ENCODE assay signal across 11 cellular contexts in genomic region chr6:160198577-160199211, GRCh38. TPM values are rescaled to one million over a fixed set of nuclear protein-coding genes. Genes with fewer than 3 reads are reported as not detected.
A peak's percentile ranks its signal among the peaks of the same experiment; 100 is the strongest.
DNase-seq lines count a peak whose midpoint lies in the region; ATAC-seq and TF ChIP-seq lines count a peak whose summit lies in the region.
"Had no signal": no experiment of that assay in that cellular context is flagged by ENCODE, and none has a peak within 500 bp of the region (broad histone marks: within the 10 kb centered on the region; RNA-seq: fewer than 3 reads in every experiment).

No MANE protein-coding gene starts in this region.

- peak; percentile 75 for ATAC-seq in GM21367 (IDR thresholded peaks at IDR 0.05; ENCODE audit: unreplicated experiment)
- ATAC-seq in HG03159 (IDR thresholded peaks at IDR 0.05; ENCODE audit: unreplicated experiment), result peak; percentile 96

- H3K9me3 Mint-ChIP-seq in Caco-2 (ENCODE audit: unreplicated experiment), result peaks cover 34% of the 10 kb centered on the region

- CTCF ChIA-PET in Caco-2 (lab: Charles Lee), result no interaction called here

- no peak overlapping the region for H3K4me3 Mint-ChIP-seq in Caco-2 (ENCODE audit: unreplicated experiment)
- H3K4me3 Mint-ChIP-seq: IgD-negative memory B cell; T-helper 1 cell treated with Interleukin-12 subunit alpha and Interleukin-12 subunit beta and Interleukin-4 antibody, amounts not matched to agents 30 μg/mL and 1 μg/mL, for 36 hours had no signal

- no peaks in the 10 kb centered on the region for H3K27me3 ChIP-seq in Caco-2 (replicated peaks; ENCODE audit: control insufficient read depth, insufficient read depth, low read length)
- H3K27me3 ChIP-seq in MG63, result no peaks in the 10 kb centered on the region

- H3K27ac Mint-ChIP-seq in Caco-2 (ENCODE audit: unreplicated experiment), result peak overlapping the region; percentile 62
- H3K27ac Mint-ChIP-seq: IgD-negative memory B cell; T-helper 1 cell treated with Interleukin-12 subunit alpha and Interleukin-12 subunit beta and Interleukin-4 antibody, amounts not matched to agents 30 μg/mL and 1 μg/mL, for 36 hours had no signal

- intact Hi-C loops in Caco-2 (cut with micrococcal nuclease; ENCODE audit: unreplicated experiment), result no loop called here

- no peaks in the 10 kb centered on the region for H3K36me3 Mint-ChIP-seq in Caco-2 (ENCODE audit: insufficient read depth, unreplicated experiment)
- H3K36me3 Mint-ChIP-seq: IgD-negative memory B cell had no signal

- TF ChIP-seq CTCF in Caco-2 (IDR thresholded peaks at IDR 0.05; ENCODE audit: insufficient read depth in 1 of 2, low read depth in 1 of 2, low read length in 1 of 2, severe bottlenecking in 1 of 2, unreplicated experiment in 1 of 2) (no peak), fibroblast of pulmonary artery (IDR thresholded peaks at IDR 0.05; ENCODE audit: low read length, missing control alignments) (no peak)

- H3K4me1 Mint-ChIP-seq in Caco-2 (ENCODE audit: low read depth, unreplicated experiment), result peaks cover 26% of the 10 kb centered on the region

- H3K36me3 ChIP-seq in Caco-2 (ENCODE audit: control insufficient read depth, insufficient read depth, low read length) (no peaks in the 10 kb centered on the region), MG63 (no peaks in the 10 kb centered on the region)
- H3K36me3 ChIP-seq: prostate gland had no signal

- no peaks in the 10 kb centered on the region for H3K27me3 Mint-ChIP-seq in Caco-2 (ENCODE audit: insufficient read depth, unreplicated experiment)

- POLR2A ChIA-PET in Caco-2 (lab: Charles Lee), result no interaction called here

- H3K4me3 ChIP-seq in Caco-2 (ENCODE audit: low read depth, low read length), result no peak overlapping the region
- no peak overlapping the region for H3K4me3 ChIP-seq in fibroblast of pulmonary artery (replicated peaks; ENCODE audit: low read depth, low read length)
- no peak overlapping the region for H3K4me3 ChIP-seq in MG63
- H3K4me3 ChIP-seq: prostate gland had no signal

- no TSS peak for BruUV-seq in Caco-2 (replicated peaks; lab: Mats Ljungman, UMichigan)

- peaks cover 8% of the 10 kb centered on the region for H3K4me1 ChIP-seq in Caco-2
- H3K4me1 ChIP-seq: prostate gland had no signal

- peaks cover 10% of the 10 kb centered on the region; the same call in 1 of the 2 replicates for H3K9me3 ChIP-seq in Caco-2
- H3K9me3 ChIP-seq in MG63, result peaks cover 5% of the 10 kb centered on the region
- H3K9me3 ChIP-seq: prostate gland had no signal

- DNase-seq in Caco-2 (peak in 1 of 2 experiments; percentile 14), fibroblast of pulmonary artery (ENCODE audit: low read depth) (peak; percentile 40), NCI-H345 treated with DMSO at 0.1 percent for 48 hours (lab: John Stamatoyannopoulos, UW; ENCODE audit: unreplicated experiment) (no peak), MG63 (no peak), NCI-H526 (lab: John Stamatoyannopoulos, UW) (no peak)
- DNase-seq in activated naive CD4-positive, alpha-beta T cell treated with Interleukin-2 at 50 U/mL for 16 hours, result no peak

RNA-seq across cellular contexts. Expression of gene SLC22A2, which starts 59.9 kb away (rescaled TPM):
- 0.19 TPM in 1 of 2 replicates, not detected in the other for total RNA-seq in Caco-2 (2022)
- total RNA-seq in MG63 (2014; rRNA removed; shearing (Covaris generic); ENCODE audit: low replicate concordance), result not detected in 2 replicates
- total RNA-seq: prostate gland had no signal
